In the genomic region with DNA sequence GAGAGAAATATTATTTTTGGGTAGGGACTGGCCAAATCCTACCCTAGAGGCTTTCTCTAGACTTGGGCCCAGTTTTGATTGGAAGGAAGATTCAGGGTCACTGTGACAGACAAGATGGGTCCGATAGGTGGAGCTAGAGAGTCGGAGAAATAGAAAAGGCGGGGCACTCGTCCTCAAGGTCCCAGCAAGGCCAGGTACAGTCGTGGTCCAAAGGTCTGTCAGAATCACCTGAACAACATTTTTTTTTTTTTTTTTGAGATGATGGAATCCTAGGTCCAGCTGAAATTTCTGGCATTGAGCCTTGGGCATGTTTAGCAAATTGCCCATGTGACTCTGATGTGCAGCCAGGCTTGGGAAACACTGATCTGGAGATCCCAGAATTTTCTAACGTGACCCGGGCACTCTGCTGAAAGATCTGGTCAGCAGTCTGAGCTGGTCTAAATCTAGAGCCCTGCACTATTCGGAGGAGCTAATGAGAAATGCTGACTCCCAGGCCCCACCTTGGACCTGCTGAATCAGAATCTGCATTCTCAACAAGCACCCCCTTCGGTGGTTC, we compare ENCODE assay signal across 1 cellular context.
TF ChIP-seq lines count a peak whose summit lies in the region.

No MANE protein-coding gene starts in this region.

TF ChIP-seq in K562, 482 proteins besides CTCF, POLR2A, EP300 and RAD21 (continued from another document):
- TF ChIP-seq ZEB2 (IDR thresholded peaks at IDR 0.05) (peak; percentile 67; the same call in 1 of the 2 replicates), RCOR1 (IDR thresholded peaks at IDR 0.05; ENCODE audit: borderline replicate concordance in 1 of 2, low read depth in 2 of 2, low read length in 2 of 2) (peak in 1 of 2 experiments; percentile 50; a peak in 1 of 4 replicates), SMARCA4 (IDR thresholded peaks at IDR 0.05) (no peak), CREM (IDR thresholded peaks at IDR 0.05; ENCODE audit: low read depth) (peak; percentile 49; the same call in 1 of the 2 replicates), SREBF1 (IDR thresholded peaks at IDR 0.05; ENCODE audit: borderline replicate concordance, low read depth, low read length) (no peak), ESRRA (IDR thresholded peaks at IDR 0.05; ENCODE audit: borderline replicate concordance, low read depth) (peak; percentile 31; the same call in 1 of the 2 replicates), GTF2A2 (tag; IDR thresholded peaks at IDR 0.05) (no peak), CREB1 (IDR thresholded peaks at IDR 0.05) (no peak), CREB1 (CRISPR knock-in tag; IDR thresholded peaks at IDR 0.05) (0 out of 2 replicates have a peak, but pooled peaks have one; percentile 13)
- TF ChIP-seq, protein P1, sequence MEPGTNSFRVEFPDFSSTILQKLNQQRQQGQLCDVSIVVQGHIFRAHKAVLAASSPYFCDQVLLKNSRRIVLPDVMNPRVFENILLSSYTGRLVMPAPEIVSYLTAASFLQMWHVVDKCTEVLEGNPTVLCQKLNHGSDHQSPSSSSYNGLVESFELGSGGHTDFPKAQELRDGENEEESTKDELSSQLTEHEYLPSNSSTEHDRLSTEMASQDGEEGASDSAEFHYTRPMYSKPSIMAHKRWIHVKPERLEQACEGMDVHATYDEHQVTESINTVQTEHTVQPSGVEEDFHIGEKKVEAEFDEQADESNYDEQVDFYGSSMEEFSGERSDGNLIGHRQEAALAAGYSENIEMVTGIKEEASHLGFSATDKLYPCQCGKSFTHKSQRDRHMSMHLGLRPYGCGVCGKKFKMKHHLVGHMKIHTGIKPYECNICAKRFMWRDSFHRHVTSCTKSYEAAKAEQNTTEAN (CRISPR knock-in tag; IDR thresholded peaks at IDR 0.05) = no peak
- TF ChIP-seq, protein P2, sequence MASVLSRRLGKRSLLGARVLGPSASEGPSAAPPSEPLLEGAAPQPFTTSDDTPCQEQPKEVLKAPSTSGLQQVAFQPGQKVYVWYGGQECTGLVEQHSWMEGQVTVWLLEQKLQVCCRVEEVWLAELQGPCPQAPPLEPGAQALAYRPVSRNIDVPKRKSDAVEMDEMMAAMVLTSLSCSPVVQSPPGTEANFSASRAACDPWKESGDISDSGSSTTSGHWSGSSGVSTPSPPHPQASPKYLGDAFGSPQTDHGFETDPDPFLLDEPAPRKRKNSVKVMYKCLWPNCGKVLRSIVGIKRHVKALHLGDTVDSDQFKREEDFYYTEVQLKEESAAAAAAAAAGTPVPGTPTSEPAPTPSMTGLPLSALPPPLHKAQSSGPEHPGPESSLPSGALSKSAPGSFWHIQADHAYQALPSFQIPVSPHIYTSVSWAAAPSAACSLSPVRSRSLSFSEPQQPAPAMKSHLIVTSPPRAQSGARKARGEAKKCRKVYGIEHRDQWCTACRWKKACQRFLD (CRISPR knock-in tag; IDR thresholded peaks at IDR 0.05) = no peak
- TF ChIP-seq, protein P3, sequence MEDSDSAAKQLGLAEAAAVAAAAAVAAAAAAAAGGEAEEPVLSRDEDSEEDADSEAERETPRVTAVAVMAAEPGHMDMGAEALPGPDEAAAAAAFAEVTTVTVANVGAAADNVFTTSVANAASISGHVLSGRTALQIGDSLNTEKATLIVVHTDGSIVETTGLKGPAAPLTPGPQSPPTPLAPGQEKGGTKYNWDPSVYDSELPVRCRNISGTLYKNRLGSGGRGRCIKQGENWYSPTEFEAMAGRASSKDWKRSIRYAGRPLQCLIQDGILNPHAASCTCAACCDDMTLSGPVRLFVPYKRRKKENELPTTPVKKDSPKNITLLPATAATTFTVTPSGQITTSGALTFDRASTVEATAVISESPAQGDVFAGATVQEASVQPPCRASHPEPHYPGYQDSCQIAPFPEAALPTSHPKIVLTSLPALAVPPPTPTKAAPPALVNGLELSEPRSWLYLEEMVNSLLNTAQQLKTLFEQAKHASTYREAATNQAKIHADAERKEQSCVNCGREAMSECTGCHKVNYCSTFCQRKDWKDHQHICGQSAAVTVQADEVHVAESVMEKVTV (CRISPR knock-in tag; IDR thresholded peaks at IDR 0.05) = 0 out of 2 replicates have a peak, but pooled peaks have one; percentile 30
- TF ChIP-seq, protein P4, sequence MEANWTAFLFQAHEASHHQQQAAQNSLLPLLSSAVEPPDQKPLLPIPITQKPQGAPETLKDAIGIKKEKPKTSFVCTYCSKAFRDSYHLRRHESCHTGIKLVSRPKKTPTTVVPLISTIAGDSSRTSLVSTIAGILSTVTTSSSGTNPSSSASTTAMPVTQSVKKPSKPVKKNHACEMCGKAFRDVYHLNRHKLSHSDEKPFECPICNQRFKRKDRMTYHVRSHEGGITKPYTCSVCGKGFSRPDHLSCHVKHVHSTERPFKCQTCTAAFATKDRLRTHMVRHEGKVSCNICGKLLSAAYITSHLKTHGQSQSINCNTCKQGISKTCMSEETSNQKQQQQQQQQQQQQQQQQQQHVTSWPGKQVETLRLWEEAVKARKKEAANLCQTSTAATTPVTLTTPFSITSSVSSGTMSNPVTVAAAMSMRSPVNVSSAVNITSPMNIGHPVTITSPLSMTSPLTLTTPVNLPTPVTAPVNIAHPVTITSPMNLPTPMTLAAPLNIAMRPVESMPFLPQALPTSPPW (CRISPR knock-in tag; IDR thresholded peaks at IDR 0.05) = peak; percentile 61
